Comparison of ENCODE assay signal across 7 cellular contexts in the genomic region with DNA sequence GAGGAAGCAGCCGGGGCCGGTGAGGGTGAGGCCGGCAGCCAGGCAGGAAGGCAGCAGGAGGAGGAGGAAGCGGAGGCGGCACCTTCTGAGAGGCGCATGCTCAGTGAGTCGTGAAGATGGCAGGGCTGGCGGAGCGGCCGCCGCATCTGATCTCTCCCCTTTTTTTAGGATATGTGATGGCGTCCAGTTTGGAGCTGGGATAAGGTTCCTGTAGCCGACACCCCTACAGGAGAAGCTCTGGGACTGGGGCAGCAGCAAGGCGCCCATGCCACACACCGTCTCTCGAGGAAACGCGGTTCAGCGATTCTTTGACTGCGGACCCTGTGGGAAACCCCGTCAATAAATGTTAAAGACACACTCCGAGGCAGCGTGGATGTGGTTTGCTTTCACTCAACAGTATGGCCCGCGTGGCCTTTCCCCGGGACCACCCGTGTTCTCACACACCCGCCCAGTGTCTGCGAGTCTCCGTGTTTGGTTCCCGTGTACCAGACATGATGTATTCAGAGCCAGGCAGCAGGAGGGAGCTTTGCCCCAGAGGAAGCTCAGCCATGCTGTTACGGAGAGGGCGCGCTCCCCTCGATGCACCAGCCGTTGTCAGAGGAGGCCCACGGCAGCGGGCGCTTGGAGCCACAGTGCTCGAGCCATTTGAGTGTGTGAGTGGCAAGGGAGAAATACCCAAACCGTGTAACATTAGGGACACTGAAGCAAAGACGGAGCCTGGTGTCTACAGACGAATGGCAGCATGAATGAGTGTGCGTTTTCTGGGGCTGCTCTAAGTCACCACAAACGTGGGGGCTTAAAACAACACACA. TPM values are rescaled to one million over a fixed set of nuclear protein-coding genes. Genes with fewer than 3 reads are reported as not detected.
A peak's percentile ranks its signal among the peaks of the same experiment; 100 is the strongest.
DNase-seq lines count a peak whose midpoint lies in the region; ATAC-seq lines count a peak whose summit lies in the region.

No MANE protein-coding gene starts in this region.

- no peaks in the 10 kb centered on the region for H3K4me1 ChIP-seq in right cardiac atrium (ENCODE audit: control insufficient read depth, insufficient read depth, low read length)

- intact Hi-C loops in right cardiac atrium (cut with DNase I) = loop anchor here in 3 of 4 donors (5.0 to 10.0 kb wide), 3 partner anchors 88 to 338 kb away; no protein-coding TSS in a partner anchor

- whole genome bisulfite sequencing in right cardiac atrium = 83% methylated on average over 45 of the region's 45 CpGs

- peak; percentile 51 for ATAC-seq in HG03135 (IDR thresholded peaks at IDR 0.05; ENCODE audit: unreplicated experiment)
- ATAC-seq in right cardiac atrium = peak in 1 of 2 donors; percentile 32

- H3K27ac ChIP-seq in right cardiac atrium (ENCODE audit: low read length) = no peak overlapping the region

- H3K4me3 ChIP-seq in right cardiac atrium (ENCODE audit: low read length) = no peak overlapping the region

- DNase-seq in activated CD8-positive, alpha-beta memory T cell treated with anti-CD3 and anti-CD28 coated beads, Interleukin-2, amount 50 U/mL, for 48 hours = peak; percentile 84
- DNase-seq in right cardiac atrium = peak; percentile 62 to 85 (median 82)
- DNase-seq in stimulated activated CD4-positive, alpha-beta T cell treated with anti-CD3 and anti-CD28 coated beads, TNF-alpha, amount 100 ng/mL, for 48 hours (ENCODE audit: low read depth in 3 of 3) = peak; percentile 36 to 56 (median 48)
- DNase-seq in NCI-H2227 treated with DMSO at 0.1 percent for 48 hours (lab: John Stamatoyannopoulos, UW) = no peak
- no peak for DNase-seq in NCI-H128 (lab: John Stamatoyannopoulos, UW; ENCODE audit: unreplicated experiment)
- DNase-seq in NCI-H2107 (lab: John Stamatoyannopoulos, UW) = no peak

- no peaks in the 10 kb centered on the region for H3K9me3 ChIP-seq in right cardiac atrium (ENCODE audit: control insufficient read depth, low read length)

- no peaks in the 10 kb centered on the region for H3K27me3 ChIP-seq in right cardiac atrium (ENCODE audit: control insufficient read depth, insufficient read depth)

RNA-seq across cellular contexts. Expression of gene PARVB, which starts 27.7 kb away (rescaled TPM):
- 100 to 1,000 TPM in 2 of 4 donors, 10 to 100 TPM in 2; 85.9 to 124 (median 99.1) TPM for total RNA-seq in right cardiac atrium
- 44.0 TPM for polyA plus RNA-seq in right cardiac atrium

RNA-seq across cellular contexts. Expression of gene SAMM50, which starts 41.1 kb away (rescaled TPM):
- total RNA-seq in right cardiac atrium = 10 to 100 TPM; 53.3 to 65.3 (median 61.2) TPM
- polyA plus RNA-seq in right cardiac atrium = 48.0 TPM

Comparison
In these comparisons a context has a peak if more than half of its experiments do, and no peak if none do; other contexts are left out.
1. DNase-seq: peak in activated CD8-positive, alpha-beta memory T cell treated with anti-CD3 and anti-CD28 coated beads, Interleukin-2, amount 50 U/mL, for 48 hours (single experiment), right cardiac atrium (3 of 3) and stimulated activated CD4-positive, alpha-beta T cell treated with anti-CD3 and anti-CD28 coated beads, TNF-alpha, amount 100 ng/mL, for 48 hours (3 of 3); none in NCI-H2227 treated with DMSO at 0.1 percent for 48 hours (single experiment), NCI-H128 (single experiment) and NCI-H2107 (single experiment).